12 cellular contexts compared by ENCODE assay signal in the genomic region with DNA sequence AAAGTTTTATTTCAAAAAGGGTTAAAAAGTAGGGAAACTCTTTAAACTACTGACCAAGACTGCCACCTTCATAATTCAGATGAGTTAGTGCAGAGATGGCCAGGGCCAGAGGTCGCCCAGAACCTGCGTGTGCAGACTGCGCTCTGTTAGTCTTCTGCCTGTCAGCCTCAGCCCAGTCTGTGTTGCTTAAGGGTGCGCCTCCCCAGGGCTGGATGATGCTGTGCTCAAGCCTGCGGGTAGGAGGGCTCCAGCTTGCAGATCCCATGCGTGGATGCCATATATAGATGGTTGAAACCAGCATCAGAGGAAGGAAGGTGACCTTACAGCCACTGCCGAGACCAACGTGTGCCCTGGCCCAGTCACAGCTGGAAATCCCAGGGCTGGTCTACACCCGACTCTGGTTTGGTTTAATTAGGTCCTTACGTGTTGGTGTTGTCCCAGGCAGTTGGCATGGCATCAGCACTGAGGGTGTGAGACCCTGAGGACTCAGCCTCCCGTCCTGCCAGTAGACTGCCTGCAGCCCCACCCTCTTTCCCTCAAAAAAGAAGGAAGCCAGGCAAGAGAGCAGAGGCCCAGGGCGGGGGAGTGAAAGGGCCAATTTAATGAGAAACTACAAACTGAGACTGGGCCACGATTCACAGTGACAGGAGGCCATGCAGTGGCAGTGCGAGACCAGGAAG. TPM values are rescaled to one million over a fixed set of nuclear protein-coding genes. Genes with fewer than 3 reads are reported as not detected.
DNase-seq lines count a peak whose midpoint lies in the region; ATAC-seq and TF ChIP-seq lines count a peak whose summit lies in the region.
"Had no signal": no experiment of that assay in that cellular context is flagged by ENCODE, and none has a peak within 500 bp of the region (broad histone marks: within the 10 kb centered on the region; RNA-seq: fewer than 3 reads in every experiment).

No MANE protein-coding gene starts in this region.

- CTCF ChIA-PET in CD4-positive, alpha-beta memory T cell (lab: Charles Lee; ENCODE audit: partially characterized antibody) = interaction anchor here (2.0 to 13.3 kb wide), 3 partner anchors 26 to 38 kb away, joined by 5 to 343 read pairs (median 203); a partner anchor contains a TSS

- no peak for ATAC-seq in effector memory CD8-positive, alpha-beta T cell (replicated peaks)
- ATAC-seq in mucosa of descending colon = no peak

- peaks cover 58% of the 10 kb centered on the region for H3K36me3 ChIP-seq in CD4-positive, alpha-beta memory T cell (ENCODE audit: insufficient read depth, low read length)
- peaks cover 9% of the 10 kb centered on the region for H3K36me3 ChIP-seq in mucosa of descending colon (ENCODE audit: low read depth)

- no peak overlapping the region for H3K4me3 Mint-ChIP-seq in CD4-positive, alpha-beta memory T cell
- H3K4me3 Mint-ChIP-seq in effector memory CD8-positive, alpha-beta T cell = peak overlapping the region in 1 of 2 donors; percentile 43
- no peak overlapping the region for H3K4me3 Mint-ChIP-seq in nephron progenitor cell
- H3K4me3 Mint-ChIP-seq: nephron had no signal

- no peak overlapping the region for H3K4me3 ChIP-seq in CD4-positive, alpha-beta memory T cell (ENCODE audit: low read length in 2 of 2)
- no peak overlapping the region for H3K4me3 ChIP-seq in mucosa of descending colon

- H3K9me3 ChIP-seq in CD4-positive, alpha-beta memory T cell (ENCODE audit: control insufficient read depth in 1 of 2, low read length in 2 of 2) = no peaks in the 10 kb centered on the region
- no peaks in the 10 kb centered on the region for H3K9me3 ChIP-seq in mucosa of descending colon

- no peaks in the 10 kb centered on the region for H3K27me3 Mint-ChIP-seq in CD4-positive, alpha-beta memory T cell
- no peaks in the 10 kb centered on the region for H3K27me3 Mint-ChIP-seq in effector memory CD8-positive, alpha-beta T cell
- H3K27me3 Mint-ChIP-seq in nephron progenitor cell (ENCODE audit: low read depth, poor library complexity) = no peaks in the 10 kb centered on the region

- no peaks in the 10 kb centered on the region for H3K27me3 ChIP-seq in CD4-positive, alpha-beta memory T cell (ENCODE audit: insufficient read depth, low read length)

- H3K36me3 Mint-ChIP-seq in CD4-positive, alpha-beta memory T cell = peaks cover 42 to 72% of the 10 kb centered on the region in 2 donors
- H3K36me3 Mint-ChIP-seq in effector memory CD8-positive, alpha-beta T cell (ENCODE audit: insufficient read depth) = peaks cover 69% of the 10 kb centered on the region
- no peaks in the 10 kb centered on the region for H3K36me3 Mint-ChIP-seq in nephron progenitor cell (ENCODE audit: low read depth)

- H3K27ac Mint-ChIP-seq in CD4-positive, alpha-beta memory T cell = peak overlapping the region; percentile 60 to 91 (median 82)
- H3K27ac Mint-ChIP-seq in effector memory CD8-positive, alpha-beta T cell = peak overlapping the region; percentile 94 to 97
- peak overlapping the region; percentile 25 for H3K27ac Mint-ChIP-seq in nephron progenitor cell

- TF ChIP-seq CTCF in nephron progenitor cell (IDR thresholded peaks at IDR 0.05) = no peak
- TF ChIP-seq CTCF in mucosa of descending colon (IDR thresholded peaks at IDR 0.05) = no peak

- POLR2A ChIA-PET in CD4-positive, alpha-beta memory T cell (lab: Charles Lee; ENCODE audit: partially characterized antibody) = interaction anchor here (1.2 to 1.6 kb wide), 2 partner anchors 9 to 35 kb away, joined by 3 to 6 read pairs; a partner anchor contains a TSS

- no peak for DNase-seq in CD4-positive, alpha-beta memory T cell
- peak; percentile 40 for DNase-seq in KBM-7
- no peak for DNase-seq in effector memory CD8-positive, alpha-beta T cell
- no peak for DNase-seq in nephron progenitor cell
- DNase-seq in retina = no peak
- DNase-seq in NCI-H774 (lab: John Stamatoyannopoulos, UW) = no peak
- DNase-seq in NAMALWA (ENCODE audit: low spot score) = no peak
- DNase-seq in mucosa of descending colon = no peak
- DNase-seq: NCI-H2081 treated with DMSO at 0.1 percent for 48 hours had no signal

- intact Hi-C loops in CD4-positive, alpha-beta memory T cell (cut with micrococcal nuclease) = no loop called here
- intact Hi-C loops in mucosa of descending colon (cut with DNase I, micrococcal nuclease) = no loop called here

- no peaks in the 10 kb centered on the region for H3K9me3 Mint-ChIP-seq in CD4-positive, alpha-beta memory T cell
- H3K9me3 Mint-ChIP-seq in effector memory CD8-positive, alpha-beta T cell = no peaks in the 10 kb centered on the region
- H3K9me3 Mint-ChIP-seq in nephron progenitor cell = no peaks in the 10 kb centered on the region
- H3K9me3 Mint-ChIP-seq: nephron had no signal

- peaks cover 52% of the 10 kb centered on the region for H3K4me1 ChIP-seq in CD4-positive, alpha-beta memory T cell (ENCODE audit: insufficient read depth, low read length)
- H3K4me1 ChIP-seq in mucosa of descending colon (ENCODE audit: low read depth) = peaks cover 7% of the 10 kb centered on the region

- H3K4me1 Mint-ChIP-seq in CD4-positive, alpha-beta memory T cell = peaks cover 39 to 77% (median 55%) of the 10 kb centered on the region in 4 donors
- peaks cover 53 to 59% of the 10 kb centered on the region in 2 donors for H3K4me1 Mint-ChIP-seq in effector memory CD8-positive, alpha-beta T cell (ENCODE audit: low read depth in 2 of 2)
- H3K4me1 Mint-ChIP-seq in nephron progenitor cell = no peaks in the 10 kb centered on the region

- in situ Hi-C loops in KBM-7 (cut with MboI; ENCODE audit: low pct_unique_long_range_greater_than_20kb, low sequenced_read_pairs) = no loop called here

- no peak overlapping the region for H3K27ac ChIP-seq in CD4-positive, alpha-beta memory T cell (ENCODE audit: low read depth, low read length)
- H3K27ac ChIP-seq: VCaP had no signal

RNA-seq across cellular contexts. Expression of a gene that starts 27.7 kb away (rescaled TPM):
- total RNA-seq in CD4-positive, alpha-beta memory T cell = 10 to 100 TPM; 19.0 to 21.1 TPM
- 10 to 100 TPM; 10.2 to 15.7 TPM for polyA plus RNA-seq in CD4-positive, alpha-beta memory T cell
- 10 to 100 TPM; 16.9 to 23.5 (median 19.6) TPM for total RNA-seq in mucosa of descending colon

RNA-seq across cellular contexts. Expression of a gene that starts 34.7 kb away (rescaled TPM):
- total RNA-seq in CD4-positive, alpha-beta memory T cell = 10 to 100 TPM; 64.1 to 72.4 TPM
- polyA plus RNA-seq in CD4-positive, alpha-beta memory T cell = 100 to 1,000 TPM; 164 to 206 TPM
- total RNA-seq in mucosa of descending colon = 10 to 100 TPM; 36.0 to 52.7 (median 49.3) TPM

RNA-seq across cellular contexts. Expression of a gene that starts 36.5 kb away (rescaled TPM):
- total RNA-seq in CD4-positive, alpha-beta memory T cell = 10 to 100 TPM; 61.6 to 61.8 TPM
- polyA plus RNA-seq in CD4-positive, alpha-beta memory T cell = 10 to 100 TPM; 55.1 to 65.7 TPM
- total RNA-seq in mucosa of descending colon = 10 to 100 TPM; 32.4 to 48.9 (median 38.4) TPM

RNA-seq across cellular contexts. Expression of a gene that starts 45.3 kb away (rescaled TPM):
- total RNA-seq in CD4-positive, alpha-beta memory T cell = under 1 TPM; 0.29 to 0.33 TPM
- not detected for polyA plus RNA-seq in CD4-positive, alpha-beta memory T cell
- not detected for total RNA-seq in mucosa of descending colon
- total RNA-seq: endothelial cell of umbilical vein had no signal
- polyA plus RNA-seq: endothelial cell of umbilical vein had no signal

Comparison
In these comparisons a context has a peak if more than half of its experiments do, and no peak if none do; other contexts are left out.
1. H3K27ac Mint-ChIP-seq: peak in every context shown above with its lines; median percentile 96 in effector memory CD8-positive, alpha-beta T cell; 82 in CD4-positive, alpha-beta memory T cell; 25 in nephron progenitor cell.